14 cellular contexts compared by ENCODE assay signal in the genomic region with DNA sequence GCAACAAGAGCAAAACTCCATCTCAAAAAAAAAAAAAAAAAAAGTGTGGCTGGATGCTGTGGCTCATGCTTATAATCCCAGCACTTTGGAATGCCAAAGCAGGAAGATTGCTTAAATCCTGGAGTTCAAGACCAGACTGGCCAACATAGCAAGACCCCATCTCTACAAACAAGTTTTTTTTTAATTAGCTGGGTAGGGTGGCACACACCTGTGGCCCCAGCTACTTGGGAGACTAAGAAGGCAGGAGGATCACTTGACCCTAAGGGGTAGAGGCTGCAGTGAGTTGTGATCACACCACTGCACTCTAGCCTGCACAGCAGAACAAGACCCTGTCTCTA. TPM values are rescaled to one million over a fixed set of nuclear protein-coding genes. Genes with fewer than 3 reads are reported as not detected.
DNase-seq lines count a peak whose midpoint lies in the region; ATAC-seq, FAIRE-seq and TF ChIP-seq lines count a peak whose summit lies in the region.
"Had no signal": no experiment of that assay in that cellular context is flagged by ENCODE, and none has a peak within 500 bp of the region (broad histone marks: within the 10 kb centered on the region; RNA-seq: fewer than 3 reads in every experiment).

No MANE protein-coding gene starts in this region.

- intact Hi-C loops in PC-9 (cut with micrococcal nuclease; ENCODE audit: unreplicated experiment) (no loop called here), GM12878 (cut with micrococcal nuclease; ENCODE audit: unreplicated experiment) (loop anchor here (2.0 kb wide), 2 partner anchors 20 to 78 kb away; a partner anchor contains a TSS)

- H3K4me2 ChIP-seq in PC-9 (no peak overlapping the region), GM12878 (ENCODE audit: control insufficient read depth, insufficient read depth) (no peak overlapping the region; the same call in 1 of the 2 replicates)

- in situ Hi-C loops in GM12878 (cut with MboI): no loop called here

- CTCF ChIA-PET in PC-9 (lab: Charles Lee) (no interaction called here), GM12878 (lab: Yijun Ruan, JAX) (no interaction called here)

- H3K9me2 ChIP-seq in PC-9 (ENCODE audit: insufficient read depth): no peaks in the 10 kb centered on the region

- H3K36me3 ChIP-seq in PC-9 (ENCODE audit: low read depth): no peaks in the 10 kb centered on the region
- H3K36me3 ChIP-seq in GM12878 (ENCODE audit: control insufficient read depth in 2 of 2, insufficient read depth in 2 of 2, low read length in 1 of 2): no peaks in the 10 kb centered on the region
- H3K36me3 ChIP-seq: ascending aorta, right lobe of liver, uterus had no signal

- no peaks in the 10 kb centered on the region for H3K36me3 Mint-ChIP-seq in activated T-cell treated with anti-CD3 and anti-CD28 coated beads, Interleukin-2, amount 50 U/mL, for 24 hours (ENCODE audit: low read depth)
- H3K36me3 Mint-ChIP-seq in natural killer cell treated with Interleukin-12 subunit alpha and Interleukin-12 subunit beta and Interleukin-15 and Interleukin-18, amount 100 ng/mL, for 72 hours: no peaks in the 10 kb centered on the region

- no peak overlapping the region for H3K9ac ChIP-seq in GM12878 (ENCODE audit: control insufficient read depth, insufficient read depth, low read length)

- TF ChIP-seq CTCF in PC-9 (conservative IDR thresholded peaks at IDR 0.05) (no peak), GM12878 (IDR thresholded peaks at IDR 0.05 in 2 of 3, conservative IDR thresholded peaks at IDR 0.05 in 1 of 3; ENCODE audit: control insufficient read depth in 2 of 3, extremely low read depth in 1 of 3, insufficient read depth in 1 of 3, low read depth in 3 of 3, low read length in 3 of 3) (no peak)

- H3K4me1 ChIP-seq in PC-9 (replicated peaks; ENCODE audit: insufficient read depth) (0 out of 2 replicates have a peak, but pooled peaks cover 3% of the 10 kb centered on the region), GM12878 (ENCODE audit: control insufficient read depth, insufficient read depth, low read length) (peaks cover 46% of the 10 kb centered on the region)
- H3K4me1 ChIP-seq: ascending aorta, right lobe of liver, uterus had no signal

- H3F3A ChIP-seq in PC-9 (ENCODE audit: insufficient read depth, low read depth): peaks cover 11% of the 10 kb centered on the region; the same call in 1 of the 2 replicates

- SMC1A ChIA-PET in GM12878 (lab: Charles Lee; ENCODE audit: uncharacterized antibody, unreplicated experiment): interaction anchor here (0.9 to 1.9 kb wide), 2 partner anchors 14 to 55 kb away, joined by 4 to 9 read pairs; no protein-coding TSS in a partner anchor

- no peak for TF ChIP-seq EP300 in GM12878 (IDR thresholded peaks at IDR 0.05; ENCODE audit: borderline replicate concordance in 1 of 2, control insufficient read depth in 1 of 2, low read depth in 2 of 2, low read length in 2 of 2)

- no peak for FAIRE-seq in GM12878 (lab: Jason Lieb, UNC)

- ATAC-seq in GM12878: no peak
- ATAC-seq in natural killer cell treated with Interleukin-12 subunit alpha and Interleukin-12 subunit beta and Interleukin-15 and Interleukin-18, amount 100 ng/mL, for 72 hours: no peak

- BruUV-seq in PC-9 (replicated peaks; lab: Mats Ljungman, UMichigan): no TSS peak
- BruUV-seq in GM12878 (replicated peaks; lab: Mats Ljungman, UMichigan): no TSS peak

- TF ChIP-seq RAD21 in GM12878 (IDR thresholded peaks at IDR 0.05; ENCODE audit: insufficient read depth, low read depth, low read length): no peak

- H3K27me3 ChIP-seq in PC-9 (ENCODE audit: insufficient read depth, low read depth) (no peaks in the 10 kb centered on the region), GM12878 (replicated peaks in 1 of 2; ENCODE audit: control insufficient read depth in 2 of 2, insufficient read depth in 2 of 2, low read length in 1 of 2) (no peaks in the 10 kb centered on the region)
- H3K27me3 ChIP-seq: ascending aorta, right lobe of liver, uterus had no signal

- DNase-seq in activated T-cell treated with anti-CD3 and anti-CD28 coated beads, Interleukin-2, amount 50 U/mL, for 24 hours: no peak
- DNase-seq in activated T-cell treated with anti-CD3 and anti-CD28 coated beads for 4 hours (no peak), PC-9 (no peak), GM12878 (ENCODE audit: low read depth, low spot score) (no peak), C1 segment of cervical spinal cord (lab: John Stamatoyannopoulos, UW) (no peak), DMS53 (lab: John Stamatoyannopoulos, UW) (no peak), islet precursor cell (no peak)
- DNase-seq in natural killer cell treated with Interleukin-12 subunit alpha and Interleukin-12 subunit beta and Interleukin-15 and Interleukin-18, amount 100 ng/mL, for 72 hours (ENCODE audit: low spot score): no peak
- DNase-seq: COR-L47, NCI-H187 treated with DMSO at 0.1 percent for 48 hours, NCI-H446 treated with DMSO at 0.1 percent for 48 hours, right lobe of liver, uterus had no signal

- H2AFZ ChIP-seq in PC-9 (no peak overlapping the region), GM12878 (ENCODE audit: control insufficient read depth, low read depth, low read length) (no peak overlapping the region)

- POLR2A ChIA-PET in PC-9 (lab: Charles Lee; ENCODE audit: unreplicated experiment) (no interaction called here), GM12878 (lab: Charles Lee) (interaction anchor here (0.7 to 2.8 kb wide), 6 partner anchors 12 to 445 kb away, joined by 3 to 22 read pairs (median 3); a partner anchor contains a TSS)

- peaks cover 4% of the 10 kb centered on the region for H3K9me3 Mint-ChIP-seq in activated T-cell treated with anti-CD3 and anti-CD28 coated beads, Interleukin-2, amount 50 U/mL, for 24 hours
- no peaks in the 10 kb centered on the region for H3K9me3 Mint-ChIP-seq in natural killer cell treated with Interleukin-12 subunit alpha and Interleukin-12 subunit beta and Interleukin-15 and Interleukin-18, amount 100 ng/mL, for 72 hours

- H3K79me2 ChIP-seq in PC-9 (ENCODE audit: low read depth) (no peaks in the 10 kb centered on the region), GM12878 (ENCODE audit: control insufficient read depth, insufficient read depth, low read length) (no peaks in the 10 kb centered on the region)

- peak overlapping the region; percentile 93 for H3K27ac Mint-ChIP-seq in activated T-cell treated with anti-CD3 and anti-CD28 coated beads, Interleukin-2, amount 50 U/mL, for 24 hours
- H3K27ac Mint-ChIP-seq in natural killer cell treated with Interleukin-12 subunit alpha and Interleukin-12 subunit beta and Interleukin-15 and Interleukin-18, amount 100 ng/mL, for 72 hours: peak overlapping the region; percentile 90 to 97

- no peaks in the 10 kb centered on the region for H4K20me1 ChIP-seq in PC-9 (ENCODE audit: insufficient read depth)
- H4K20me1 ChIP-seq in GM12878 (ENCODE audit: control insufficient read depth, insufficient read depth): no peaks in the 10 kb centered on the region

- H3K27ac ChIP-seq in PC-9: 0 out of 2 replicates have a peak overlapping the region, but pooled peaks have one; percentile 31
- peak overlapping the region; percentile 80 for H3K27ac ChIP-seq in GM12878 (ENCODE audit: control insufficient read depth, insufficient read depth)
- H3K27ac ChIP-seq: ascending aorta, right lobe of liver, uterus had no signal

- no peak for TF ChIP-seq POLR2A in GM12878 (IDR thresholded peaks at IDR 0.05; ENCODE audit: low read depth, low read length)

- H3K27me3 Mint-ChIP-seq in activated T-cell treated with anti-CD3 and anti-CD28 coated beads, Interleukin-2, amount 50 U/mL, for 24 hours: no peaks in the 10 kb centered on the region
- H3K27me3 Mint-ChIP-seq in natural killer cell treated with Interleukin-12 subunit alpha and Interleukin-12 subunit beta and Interleukin-15 and Interleukin-18, amount 100 ng/mL, for 72 hours: no peaks in the 10 kb centered on the region

- no peak overlapping the region for H3K4me3 Mint-ChIP-seq in activated T-cell treated with anti-CD3 and anti-CD28 coated beads, Interleukin-2, amount 50 U/mL, for 24 hours
- no peak overlapping the region for H3K4me3 Mint-ChIP-seq in natural killer cell treated with Interleukin-12 subunit alpha and Interleukin-12 subunit beta and Interleukin-15 and Interleukin-18, amount 100 ng/mL, for 72 hours

- RAD21 ChIA-PET in GM12878 (lab: Charles Lee; ENCODE audit: unreplicated experiment): interaction anchor here (0.7 to 5.1 kb wide), 3 partner anchors 54 to 125 kb away, joined by 3 to 50 read pairs (median 7); a partner anchor contains a TSS

- H3K4me3 ChIP-seq in PC-9 (no peak overlapping the region), GM12878 (no peak overlapping the region)
- H3K4me3 ChIP-seq: ascending aorta, right lobe of liver, uterus had no signal

- H3K4me1 Mint-ChIP-seq in activated T-cell treated with anti-CD3 and anti-CD28 coated beads, Interleukin-2, amount 50 U/mL, for 24 hours (ENCODE audit: low read depth): peaks cover 46% of the 10 kb centered on the region
- peaks cover 57 to 71% of the 10 kb centered on the region in 2 donors for H3K4me1 Mint-ChIP-seq in natural killer cell treated with Interleukin-12 subunit alpha and Interleukin-12 subunit beta and Interleukin-15 and Interleukin-18, amount 100 ng/mL, for 72 hours (ENCODE audit: low read depth in 2 of 2)

- H3K9me3 ChIP-seq in PC-9 (ENCODE audit: insufficient read depth, low read depth): 0 out of 2 replicates have a peak, but pooled peaks cover 3% of the 10 kb centered on the region
- peaks cover 3% of the 10 kb centered on the region; the same call in 2 of the 3 replicates for H3K9me3 ChIP-seq in GM12878 (replicated peaks; ENCODE audit: control insufficient read depth, insufficient read depth, low read length)
- H3K9me3 ChIP-seq: ascending aorta, right lobe of liver, uterus had no signal

RNA-seq across cellular contexts. Expression of a gene that starts 19.0 kb away (rescaled TPM):
- 0.57 and 1.3 TPM in 2 replicates for total RNA-seq in PC-9 (2021)
- total RNA-seq in GM12878 (2013; cell fraction: nucleolus; rRNA removed): 20.4 and 20.8 TPM in 2 replicates
- total RNA-seq in GM12878 (2014; rRNA removed): 9.0 and 15.3 TPM in 2 replicates
- 9.8 and 10.4 TPM in 2 replicates for total RNA-seq in GM12878 (2014; rRNA removed; fragmentation: Illumina TruSeq; extraction: Trizol)
- total RNA-seq in GM12878 (2021): 10.1 and 11.6 TPM in 2 replicates
- polyA plus RNA-seq in GM12878 (2011; ENCODE audit: low read depth): 18.3 TPM
- 46.7 and 57.0 TPM in 2 replicates for polyA plus RNA-seq in GM12878 (2011; rRNA removed)
- 57.5 and 65.1 TPM in 2 replicates for polyA plus RNA-seq in GM12878 (2011; cell fraction: cytosol; rRNA removed)
- polyA plus RNA-seq in GM12878 (2011; cell fraction: nucleus; rRNA removed): 36.3 and 40.0 TPM in 2 replicates
- polyA plus RNA-seq in GM12878 (2012): 14.3 and 23.0 TPM in 2 replicates
- polyA plus RNA-seq in GM12878 (2014; fragmentation: Illumina TruSeq; extraction: Trizol): 11.5 and 12.4 TPM in 2 replicates
- polyA plus RNA-seq in GM12878 (2014; fragmentation: Nextera tagmentation; extraction: Ambion mirVana): 1 to 10 TPM; 2.7 to 4.9 TPM
- polyA plus RNA-seq in GM12878 (2014; rRNA removed): 9.4 and 12.0 TPM in 2 replicates
- 1 to 10 TPM; 7.6 to 8.8 TPM for polyA plus RNA-seq in GM12878 (2016; fragmentation: Nextera tagmentation; extraction: Ambion mirVana)
- 26.7 and 28.7 TPM in 2 replicates for polyA minus RNA-seq in GM12878 (2011; rRNA and poly(A)+ RNA removed)
- polyA minus RNA-seq in GM12878 (2011; cell fraction: cytosol; rRNA and poly(A)+ RNA removed): 14.7 and 18.4 TPM in 2 replicates
- 6.2 and 17.0 TPM in 2 replicates for polyA minus RNA-seq in GM12878 (2011; cell fraction: nucleus; rRNA and poly(A)+ RNA removed)
- 100 to 1,000 TPM in 1 of 2 donors, 10 to 100 TPM in 1; 99.1 to 102 TPM for total RNA-seq in natural killer cell treated with Interleukin-12 subunit alpha and Interleukin-12 subunit beta and Interleukin-15 and Interleukin-18, amount 100 ng/mL, for 72 hours

RNA-seq across cellular contexts. Expression of a gene that starts 54.2 kb away (rescaled TPM):
- total RNA-seq in PC-9 (2021) (69.7 and 88.2 TPM in 2 replicates), GM12878 (2014; rRNA removed) (76.1 and 86.5 TPM in 2 replicates), GM12878 (2014; rRNA removed; fragmentation: Illumina TruSeq; extraction: Trizol) (52.3 and 54.2 TPM in 2 replicates), GM12878 (2021) (54.5 and 57.2 TPM in 2 replicates)
- 29.1 and 31.1 TPM in 2 replicates for total RNA-seq in GM12878 (2013; cell fraction: nucleolus; rRNA removed)
- polyA plus RNA-seq in GM12878 (2011; ENCODE audit: low read depth): 31.3 TPM
- polyA plus RNA-seq in GM12878 (2011; rRNA removed) (84.6 and 87.0 TPM in 2 replicates), GM12878 (2014; fragmentation: Illumina TruSeq; extraction: Trizol) (80.7 and 89.6 TPM in 2 replicates), GM12878 (2014; fragmentation: Nextera tagmentation; extraction: Ambion mirVana) (10 to 100 TPM; 20.3 to 32.8 TPM), GM12878 (2014; rRNA removed) (61.5 and 64.7 TPM in 2 replicates), GM12878 (2016; fragmentation: Nextera tagmentation; extraction: Ambion mirVana) (100 to 1,000 TPM; 122 to 127 TPM)
- polyA plus RNA-seq in GM12878 (2011; cell fraction: cytosol; rRNA removed): 66.8 and 83.4 TPM in 2 replicates
- polyA plus RNA-seq in GM12878 (2011; cell fraction: nucleus; rRNA removed): 35.4 and 36.5 TPM in 2 replicates
- 29.4 and 37.7 TPM in 2 replicates for polyA plus RNA-seq in GM12878 (2012)
- 71.5 and 76.5 TPM in 2 replicates for polyA minus RNA-seq in GM12878 (2011; rRNA and poly(A)+ RNA removed)
- 18.3 and 20.3 TPM in 2 replicates for polyA minus RNA-seq in GM12878 (2011; cell fraction: cytosol; rRNA and poly(A)+ RNA removed)
- 8.3 and 15.2 TPM in 2 replicates for polyA minus RNA-seq in GM12878 (2011; cell fraction: nucleus; rRNA and poly(A)+ RNA removed)
- 10 to 100 TPM; 47.1 to 60.8 TPM for total RNA-seq in natural killer cell treated with Interleukin-12 subunit alpha and Interleukin-12 subunit beta and Interleukin-15 and Interleukin-18, amount 100 ng/mL, for 72 hours

Comparison
In these comparisons a context has a peak if more than half of its experiments do, and no peak if none do; other contexts are left out.
1. RNA of a gene that starts 19.0 kb away (total RNA-seq): 99.1 to 102 TPM in natural killer cell treated with Interleukin-12 subunit alpha and Interleukin-12 subunit beta and Interleukin-15 and Interleukin-18, amount 100 ng/mL, for 72 hours; 9.0 to 20.8 TPM in GM12878 and 0.57 to 1.3 TPM in PC-9; every median in the first group is over 4 times any median in the second.